In genomic region chr17:77887110-77887463, GRCh38 we compare ENCODE assay signal across 8 cellular contexts.
DNase-seq lines count a peak whose midpoint lies in the region; ATAC-seq and TF ChIP-seq lines count a peak whose summit lies in the region.

No MANE protein-coding gene starts in this region.

- in situ Hi-C loops in astrocyte of the spinal cord (cut with HindIII; ENCODE audit: low sequenced_read_pairs) = no loop called here

- H3K4me3 ChIP-seq in astrocyte of the spinal cord (ENCODE audit: low read depth, low read length) (peak overlapping the region; percentile 40), SK-N-SH (ENCODE audit: low read depth in 2 of 2, low read length in 1 of 2) (no peak overlapping the region)

- H3F3A ChIP-seq in SK-N-SH (replicated peaks; ENCODE audit: insufficient read depth) = no peaks in the 10 kb centered on the region

- 70% methylated on average over 4 of the region's 4 CpGs for WGBS in SK-N-SH (ENCODE audit: low lambda C conversion rate)

- peaks cover 1 to 38% of the 10 kb centered on the region in 2 experiments for H3K4me1 ChIP-seq in SK-N-SH (ENCODE audit: control insufficient read depth in 1 of 2, insufficient read depth in 2 of 2, low read depth in 1 of 2, low read length in 1 of 2)

- H3K9me3 Mint-ChIP-seq in activated T-cell treated with anti-CD3 and anti-CD28 coated beads, Interleukin-2, amount 50 U/mL, for 4 hours = no peaks in the 10 kb centered on the region
- peaks cover 2% of the 10 kb centered on the region for H3K9me3 Mint-ChIP-seq in memory B cell

- peak overlapping the region; percentile 97 for H3K27ac Mint-ChIP-seq in memory B cell

- no peak overlapping the region for H2AFZ ChIP-seq in SK-N-SH (ENCODE audit: low read depth)

- H3K36me3 ChIP-seq in SK-N-SH (replicated peaks in 1 of 2; ENCODE audit: control insufficient read depth in 1 of 2, insufficient read depth in 2 of 2, low read length in 1 of 2) = no peaks in the 10 kb centered on the region

- no peak overlapping the region for H3K9ac ChIP-seq in SK-N-SH

- POLR2A ChIA-PET in SK-N-SH (lab: Yijun Ruan, JAX) = interaction anchor here (1.4 kb wide), 1 partner anchor 71 kb away, joined by 8 read pairs; the partner anchor contains the start of gene TNRC6C
- POLR2A ChIA-PET in GM10248 (lab: Yijun Ruan, JAX) = no interaction called here

- TF ChIP-seq CTCF in astrocyte of the spinal cord (IDR thresholded peaks at IDR 0.05; ENCODE audit: low read depth, low read length) = no peak
- no peak for TF ChIP-seq CTCF in SK-N-SH (IDR thresholded peaks at IDR 0.05)
- no peak for TF ChIP-seq CTCF in GM10248 (IDR thresholded peaks at IDR 0.05; ENCODE audit: control extremely low read depth, extremely low read depth, low read depth, missing control alignments)

- no peaks in the 10 kb centered on the region for H3K27me3 Mint-ChIP-seq in activated T-cell treated with anti-CD3 and anti-CD28 coated beads, Interleukin-2, amount 50 U/mL, for 4 hours (ENCODE audit: low read depth)
- peaks cover 30% of the 10 kb centered on the region for H3K27me3 Mint-ChIP-seq in memory B cell

- H3K79me2 ChIP-seq in SK-N-SH (ENCODE audit: insufficient read depth) = no peaks in the 10 kb centered on the region

- no peak for TF ChIP-seq EP300 in SK-N-SH (IDR thresholded peaks at IDR 0.05; ENCODE audit: borderline replicate concordance in 1 of 2, low read depth in 1 of 2, low read length in 1 of 2)

- H3K27me3 ChIP-seq in SK-N-SH (ENCODE audit: insufficient read depth) = peaks cover 6% of the 10 kb centered on the region; the same call in 1 of the 2 replicates

- no peak for DNase-seq in activated T-cell treated with anti-CD3 and anti-CD28 coated beads, Interleukin-2, amount 50 U/mL, for 4 hours
- DNase-seq in activated T-cell treated with anti-CD3 and anti-CD28 coated beads, Interleukin-2, amount 50 U/mL, for 48 hours = no peak
- DNase-seq in astrocyte of the spinal cord (ENCODE audit: low read depth, low spot score) = no peak
- DNase-seq in memory B cell (ENCODE audit: low spot score in 2 of 2) = no peak
- no peak for DNase-seq in NCI-H1417 treated with DMSO at 0.1 percent for 48 hours (lab: John Stamatoyannopoulos, UW)
- no peak for DNase-seq in SK-N-SH
- DNase-seq in GM10248 (ENCODE audit: extremely low spot score) = no peak

- H3K4me3 Mint-ChIP-seq in activated T-cell treated with anti-CD3 and anti-CD28 coated beads, Interleukin-2, amount 50 U/mL, for 4 hours = peak overlapping the region; percentile 84
- peak overlapping the region; percentile 84 for H3K4me3 Mint-ChIP-seq in memory B cell

- no peaks in the 10 kb centered on the region for H4K20me1 ChIP-seq in SK-N-SH (ENCODE audit: insufficient read depth)

- H3K36me3 Mint-ChIP-seq in activated T-cell treated with anti-CD3 and anti-CD28 coated beads, Interleukin-2, amount 50 U/mL, for 4 hours (ENCODE audit: insufficient read depth) = no peaks in the 10 kb centered on the region
- H3K36me3 Mint-ChIP-seq in memory B cell = no peaks in the 10 kb centered on the region

- peaks cover 56% of the 10 kb centered on the region for H3K4me1 Mint-ChIP-seq in activated T-cell treated with anti-CD3 and anti-CD28 coated beads, Interleukin-2, amount 50 U/mL, for 4 hours (ENCODE audit: low read depth)
- peaks cover 59% of the 10 kb centered on the region for H3K4me1 Mint-ChIP-seq in memory B cell

- H3K9me2 ChIP-seq in SK-N-SH = no peaks in the 10 kb centered on the region

- no peak overlapping the region for H3K4me2 ChIP-seq in SK-N-SH

- no peaks in the 10 kb centered on the region for H3K9me3 ChIP-seq in SK-N-SH

- peak overlapping the region; percentile 41 for H3K27ac ChIP-seq in temporal lobe (ENCODE audit: low read depth, low read length)
- H3K27ac ChIP-seq in SK-N-SH (ENCODE audit: low read depth in 2 of 2, low read length in 1 of 2) = no peak overlapping the region

- CTCF ChIA-PET in SK-N-SH (lab: Yijun Ruan, JAX) (interaction anchor here (1.1 to 1.5 kb wide), 3 partner anchors 41 to 132 kb away, joined by 3 to 5 read pairs (median 4); no protein-coding TSS in a partner anchor), GM10248 (lab: Yijun Ruan, JAX) (interaction anchor here (1.1 to 1.4 kb wide), 2 partner anchors 8 to 126 kb away, joined by 3 read pairs; no protein-coding TSS in a partner anchor)

- ATAC-seq in activated T-cell treated with anti-CD3 and anti-CD28 coated beads, Interleukin-2, amount 50 U/mL, for 4 hours = no peak
- no peak for ATAC-seq in memory B cell (ENCODE audit: low read depth)

- TF ChIP-seq RAD21 in SK-N-SH (IDR thresholded peaks at IDR 0.05; ENCODE audit: low read length) = no peak

TF ChIP-seq in SK-N-SH, 30 proteins besides CTCF, POLR2A, EP300 and RAD21:
- TF ChIP-seq TAF1 (IDR thresholded peaks at IDR 0.05; ENCODE audit: borderline replicate concordance, low read depth, low read length) = no peak
- no peak for TF ChIP-seq GABPA (IDR thresholded peaks at IDR 0.05; ENCODE audit: low read depth)
- TF ChIP-seq ELF1 (IDR thresholded peaks at IDR 0.05) = no peak
- no peak for TF ChIP-seq FOXJ3 (CRISPR knock-in tag; IDR thresholded peaks at IDR 0.05)
- no peak for TF ChIP-seq RFX5 (IDR thresholded peaks at IDR 0.05; ENCODE audit: low read length)
- TF ChIP-seq JUND (IDR thresholded peaks at IDR 0.05) = no peak
- TF ChIP-seq FOSL2 (IDR thresholded peaks at IDR 0.05; ENCODE audit: borderline replicate concordance, low read depth) = no peak
- TF ChIP-seq POLR2AphosphoS5 (IDR thresholded peaks at IDR 0.05; ENCODE audit: low read depth, low read length) = no peak
- no peak for TF ChIP-seq GATA2 (CRISPR knock-in tag; IDR thresholded peaks at IDR 0.05)
- TF ChIP-seq, protein P1, sequence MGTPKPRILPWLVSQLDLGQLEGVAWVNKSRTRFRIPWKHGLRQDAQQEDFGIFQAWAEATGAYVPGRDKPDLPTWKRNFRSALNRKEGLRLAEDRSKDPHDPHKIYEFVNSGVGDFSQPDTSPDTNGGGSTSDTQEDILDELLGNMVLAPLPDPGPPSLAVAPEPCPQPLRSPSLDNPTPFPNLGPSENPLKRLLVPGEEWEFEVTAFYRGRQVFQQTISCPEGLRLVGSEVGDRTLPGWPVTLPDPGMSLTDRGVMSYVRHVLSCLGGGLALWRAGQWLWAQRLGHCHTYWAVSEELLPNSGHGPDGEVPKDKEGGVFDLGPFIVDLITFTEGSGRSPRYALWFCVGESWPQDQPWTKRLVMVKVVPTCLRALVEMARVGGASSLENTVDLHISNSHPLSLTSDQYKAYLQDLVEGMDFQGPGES (IDR thresholded peaks at IDR 0.05; ENCODE audit: low read depth, low read length) = no peak
- no peak for TF ChIP-seq TCF12 (IDR thresholded peaks at IDR 0.05)
- TF ChIP-seq USF2 (IDR thresholded peaks at IDR 0.05; ENCODE audit: borderline replicate concordance, low read depth, low read length) = no peak
